Comparison of ENCODE assay signal across 6 cellular contexts in the genomic region with DNA sequence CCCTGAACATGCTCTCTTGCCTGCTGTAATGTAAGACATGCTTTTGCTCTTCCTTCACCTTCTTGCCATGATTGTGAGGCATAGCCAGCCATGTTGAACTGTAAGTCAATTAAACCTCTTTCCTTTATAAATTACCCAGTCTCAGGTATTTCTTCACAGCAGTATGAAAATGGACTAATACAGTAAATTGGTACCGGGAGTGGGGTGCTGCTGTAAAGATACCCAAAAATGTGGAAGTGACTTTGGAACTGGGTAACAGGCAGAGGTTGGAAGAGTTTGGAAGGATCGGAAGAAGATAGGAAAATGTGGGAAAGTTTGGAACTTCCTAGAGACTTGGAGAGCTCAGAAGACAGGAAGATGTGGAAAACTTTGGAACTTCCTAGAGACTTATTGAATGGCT. TPM values are rescaled to one million over a fixed set of nuclear protein-coding genes. Genes with fewer than 3 reads are reported as not detected.
"Had no signal": no experiment of that assay in that cellular context is flagged by ENCODE, and none has a peak within 500 bp of the region (broad histone marks: within the 10 kb centered on the region; RNA-seq: fewer than 3 reads in every experiment).

No MANE protein-coding gene starts in this region.

RNA-seq across cellular contexts. Expression of a gene that starts 49.1 kb away (rescaled TPM):
- total RNA-seq: activated naive CD4-positive, alpha-beta T cell treated with anti-CD3 and anti-CD28 coated beads for 36 hours; activated naive CD8-positive, alpha-beta T cell treated with anti-CD3 and anti-CD28 coated beads for 36 hours; activated naive CD8-positive, alpha-beta T cell treated with anti-CD3 and anti-CD28 coated beads, Interleukin-2, amount 10 ng/mL, durations not matched to agents 7 days and 5 days; activated T-cell treated with anti-CD3 and anti-CD28 coated beads, Interleukin-2, amount 50 U/mL, for 4 hours; activated T-helper 17 cell treated with anti-CD3 and anti-CD28 coated beads, Interleukin-2, amount 50 U/mL, for 72 hours; bronchial epithelial cell had no signal
